ENCODE assay signal across 2 cellular contexts in the genomic region with DNA sequence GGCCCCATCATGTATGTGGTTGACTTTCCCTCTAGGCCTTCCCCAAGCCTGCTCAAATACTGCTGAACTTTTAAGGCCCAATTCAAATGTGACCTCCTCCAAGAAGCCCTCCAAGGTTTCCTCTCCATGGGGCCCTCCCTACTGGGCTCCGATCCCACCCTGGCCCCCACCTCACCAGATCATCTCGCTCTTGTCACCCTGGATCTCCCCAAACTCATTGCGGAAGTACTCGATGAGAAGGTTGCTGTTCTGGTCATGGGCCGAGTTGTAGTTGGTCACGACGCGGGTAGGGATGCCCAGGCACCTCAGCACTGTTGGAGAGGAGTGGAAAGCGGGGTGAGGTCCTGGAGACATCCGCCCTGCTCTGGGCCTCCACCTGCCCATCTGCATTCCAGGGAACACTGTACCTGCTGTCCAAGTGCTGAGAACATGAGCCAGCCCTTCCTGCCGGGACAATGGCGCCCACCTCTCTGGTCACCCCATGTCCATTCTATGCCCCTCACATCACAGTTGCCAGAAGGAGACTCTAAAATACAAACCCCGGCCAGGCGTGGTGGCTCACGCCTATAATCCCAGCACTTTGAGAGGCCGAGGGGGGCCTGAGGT.
TF ChIP-seq lines count a peak whose summit lies in the region.

No MANE protein-coding gene starts in this region.

TF ChIP-seq in IMR-90, 13 proteins besides CTCF, POLR2A, EP300 and RAD21:
- TF ChIP-seq MAFK (IDR thresholded peaks at IDR 0.05; ENCODE audit: low read depth, low read length) (no peak), RCOR1 (IDR thresholded peaks at IDR 0.05; ENCODE audit: insufficient replicate concordance, low read length) (no peak), NFE2L2 (IDR thresholded peaks at IDR 0.05; ENCODE audit: low read depth, low read length) (no peak), CEBPB (IDR thresholded peaks at IDR 0.05; ENCODE audit: low read depth, low read length) (no peak)

TF ChIP-seq in HepG2, 621 proteins besides CTCF, POLR2A, EP300 and RAD21:
- TF ChIP-seq RXRB (CRISPR knock-in tag; IDR thresholded peaks at IDR 0.05; ENCODE audit: borderline replicate concordance) (no peak), ZNF776 (CRISPR knock-in tag; IDR thresholded peaks at IDR 0.05) (peak; percentile 25; the same call in 1 of the 2 replicates), ZSCAN31 (CRISPR knock-in tag; IDR thresholded peaks at IDR 0.05; ENCODE audit: low read depth) (0 out of 2 replicates have a peak, but pooled peaks have one; percentile 23), ZNF160 (CRISPR knock-in tag; IDR thresholded peaks at IDR 0.05) (0 out of 2 replicates have a peak, but pooled peaks have one; percentile 4), ZNF572 (CRISPR knock-in tag; IDR thresholded peaks at IDR 0.05) (peak; percentile 48; the same call in 1 of the 2 replicates), CBX5 (CRISPR knock-in tag; IDR thresholded peaks at IDR 0.05; ENCODE audit: borderline replicate concordance) (0 out of 2 replicates have a peak, but pooled peaks have one; percentile 6), MAZ (IDR thresholded peaks at IDR 0.05; ENCODE audit: borderline replicate concordance, low read depth, low read length) (no peak), MAZ (CRISPR knock-in tag; IDR thresholded peaks at IDR 0.05; ENCODE audit: low read depth) (0 out of 2 replicates have a peak, but pooled peaks have one; percentile 30), ZSCAN21 (CRISPR knock-in tag; IDR thresholded peaks at IDR 0.05; ENCODE audit: borderline replicate concordance) (peak; percentile 55; the same call in 1 of the 2 replicates), HCFC1 (IDR thresholded peaks at IDR 0.05; ENCODE audit: low read depth, low read length) (no peak), RARG (CRISPR knock-in tag; IDR thresholded peaks at IDR 0.05; ENCODE audit: low read depth) (no peak), MED8 (CRISPR knock-in tag; IDR thresholded peaks at IDR 0.05; ENCODE audit: insufficient replicate concordance) (peak; percentile 29), ZNF30 (CRISPR knock-in tag; IDR thresholded peaks at IDR 0.05) (no peak), HES4 (CRISPR knock-in tag; IDR thresholded peaks at IDR 0.05; ENCODE audit: borderline replicate concordance) (0 out of 2 replicates have a peak, but pooled peaks have one; percentile 45), ZMYM2 (CRISPR knock-in tag; IDR thresholded peaks at IDR 0.05) (no peak), ZFP36 (IDR thresholded peaks at IDR 0.05; ENCODE audit: borderline replicate concordance, low read depth, low read length, partially characterized antibody) (peak; percentile 74), SIN3A (IDR thresholded peaks at IDR 0.05; ENCODE audit: borderline replicate concordance, low read depth, low read length) (no peak), ZNF629 (CRISPR knock-in tag; conservative IDR thresholded peaks at IDR 0.05) (peak; percentile 45; the same call in 1 of the 2 replicates)
- TF ChIP-seq, protein P1, sequence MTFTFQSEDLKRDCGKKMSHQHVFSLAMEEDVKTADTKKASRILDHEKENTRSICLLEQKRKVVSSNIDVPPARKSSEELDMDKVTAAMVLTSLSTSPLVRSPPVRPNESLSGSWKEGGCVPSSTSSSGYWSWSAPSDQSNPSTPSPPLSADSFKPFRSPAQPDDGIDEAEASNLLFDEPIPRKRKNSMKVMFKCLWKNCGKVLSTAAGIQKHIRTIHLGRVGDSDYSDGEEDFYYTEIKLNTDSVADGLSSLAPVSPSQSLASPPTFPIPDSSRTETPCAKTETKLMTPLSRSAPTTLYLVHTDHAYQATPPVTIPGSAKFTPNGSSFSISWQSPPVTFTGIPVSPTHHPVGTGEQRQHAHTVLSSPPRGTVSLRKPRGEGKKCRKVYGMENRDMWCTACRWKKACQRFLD (CRISPR knock-in tag; IDR thresholded peaks at IDR 0.05; ENCODE audit: borderline replicate concordance), result 0 out of 2 replicates have a peak, but pooled peaks have one; percentile 30
- TF ChIP-seq, protein P2, sequence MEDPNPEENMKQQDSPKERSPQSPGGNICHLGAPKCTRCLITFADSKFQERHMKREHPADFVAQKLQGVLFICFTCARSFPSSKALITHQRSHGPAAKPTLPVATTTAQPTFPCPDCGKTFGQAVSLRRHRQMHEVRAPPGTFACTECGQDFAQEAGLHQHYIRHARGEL (CRISPR knock-in tag; IDR thresholded peaks at IDR 0.05), result 0 out of 2 replicates have a peak, but pooled peaks have one; percentile 6
- TF ChIP-seq, protein P3, sequence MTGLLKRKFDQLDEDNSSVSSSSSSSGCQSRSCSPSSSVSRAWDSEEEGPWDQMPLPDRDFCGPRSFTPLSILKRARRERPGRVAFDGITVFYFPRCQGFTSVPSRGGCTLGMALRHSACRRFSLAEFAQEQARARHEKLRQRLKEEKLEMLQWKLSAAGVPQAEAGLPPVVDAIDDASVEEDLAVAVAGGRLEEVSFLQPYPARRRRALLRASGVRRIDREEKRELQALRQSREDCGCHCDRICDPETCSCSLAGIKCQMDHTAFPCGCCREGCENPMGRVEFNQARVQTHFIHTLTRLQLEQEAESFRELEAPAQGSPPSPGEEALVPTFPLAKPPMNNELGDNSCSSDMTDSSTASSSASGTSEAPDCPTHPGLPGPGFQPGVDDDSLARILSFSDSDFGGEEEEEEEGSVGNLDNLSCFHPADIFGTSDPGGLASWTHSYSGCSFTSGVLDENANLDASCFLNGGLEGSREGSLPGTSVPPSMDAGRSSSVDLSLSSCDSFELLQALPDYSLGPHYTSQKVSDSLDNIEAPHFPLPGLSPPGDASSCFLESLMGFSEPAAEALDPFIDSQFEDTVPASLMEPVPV (CRISPR knock-in tag; IDR thresholded peaks at IDR 0.05), result no peak
